ENCODE assay signal across 10 cellular contexts in the genomic region with DNA sequence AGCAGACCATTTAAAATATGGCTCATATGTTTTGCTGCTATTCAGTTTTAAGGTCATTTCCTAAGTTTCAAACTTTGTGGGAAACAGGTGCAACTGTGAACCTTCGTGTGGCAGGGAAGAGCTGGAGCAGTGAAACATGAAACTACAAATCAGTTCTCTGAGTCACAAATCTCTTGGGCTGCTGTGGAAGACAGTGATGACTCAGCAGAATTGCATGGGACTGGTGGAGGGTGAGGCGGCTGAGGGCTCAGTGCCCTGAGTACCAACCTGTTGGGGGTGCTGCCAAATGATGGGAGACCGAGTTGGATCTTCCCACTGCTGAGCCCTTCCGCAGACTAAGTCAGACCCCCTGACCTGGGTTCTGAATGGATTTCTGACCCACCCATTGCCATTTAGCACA. TPM values are rescaled to one million over a fixed set of nuclear protein-coding genes. Genes with fewer than 3 reads are reported as not detected.
DNase-seq lines count a peak whose midpoint lies in the region; ATAC-seq, FAIRE-seq and TF ChIP-seq lines count a peak whose summit lies in the region.
"Had no signal": no experiment of that assay in that cellular context is flagged by ENCODE, and none has a peak within 500 bp of the region (broad histone marks: within the 10 kb centered on the region; RNA-seq: fewer than 3 reads in every experiment).

No MANE protein-coding gene starts in this region.

- H3K27ac Mint-ChIP-seq in WTC11: no peak overlapping the region

- no peaks in the 10 kb centered on the region for H3K79me2 ChIP-seq in ACC112 (ENCODE audit: control insufficient read depth, insufficient read depth, low read length, unreplicated experiment)

- intact Hi-C loops in posterior cingulate gyrus (cut with DNase I): no loop called here

- TF ChIP-seq POLR2A in H54 (IDR thresholded peaks at IDR 0.05; ENCODE audit: low read depth, low read length) (no peak), GM18505 (IDR thresholded peaks at IDR 0.05; ENCODE audit: borderline replicate concordance, extremely low read depth, insufficient read depth, insufficient read length) (no peak)

- peak; percentile 67 for ATAC-seq in WTC11
- ATAC-seq in GM18505 (IDR thresholded peaks at IDR 0.05; ENCODE audit: unreplicated experiment): no peak
- ATAC-seq in GM21717 (IDR thresholded peaks at IDR 0.05; ENCODE audit: unreplicated experiment): no peak

- CTCF ChIA-PET in WTC11 (lab: Charles Lee): no interaction called here

- H2AFZ ChIP-seq in ACC112 (ENCODE audit: low read length, unreplicated experiment): no peak overlapping the region

- no peak overlapping the region for H3K4me3 Mint-ChIP-seq in WTC11

- H3K9me3 Mint-ChIP-seq in WTC11: no peaks in the 10 kb centered on the region

- DNase-seq in H54 (ENCODE audit: insufficient read length, low spot score): peak; percentile 78
- peak; percentile 24 for DNase-seq in WTC11 (ENCODE audit: low spot score)
- peak; percentile 57 for DNase-seq in iPS-NIHi11 (ENCODE audit: low spot score)
- DNase-seq in posterior cingulate gyrus: no peak
- DNase-seq in Kasumi-1 (lab: John Stamatoyannopoulos, UW): no peak
- DNase-seq: NCI-H774 had no signal

- H3K4me1 ChIP-seq in ACC112 (ENCODE audit: control insufficient read depth, insufficient read depth, low read length, unreplicated experiment): peaks cover 39% of the 10 kb centered on the region

- POLR2A ChIA-PET in WTC11 (lab: Charles Lee): no interaction called here

- no peaks in the 10 kb centered on the region; the same call in 1 of the 2 replicates for H3K27me3 Mint-ChIP-seq in WTC11 (ENCODE audit: low read depth)

- H3K36me3 Mint-ChIP-seq in WTC11: no peaks in the 10 kb centered on the region

- peaks cover 20% of the 10 kb centered on the region for H3K4me1 Mint-ChIP-seq in WTC11

- TF ChIP-seq CTCF in WTC11 (IDR thresholded peaks at IDR 0.05): no peak

- no peak overlapping the region for H3K4me3 ChIP-seq in ACC112 (ENCODE audit: low read depth, low read length)
- H3K4me3 ChIP-seq: smooth muscle cell had no signal

- no peaks in the 10 kb centered on the region for H3K27me3 ChIP-seq in ACC112 (ENCODE audit: insufficient read depth, low read length)

- peak; percentile 96 for FAIRE-seq in H54 (lab: Jason Lieb, UNC)

- peak overlapping the region; percentile 61 for H3K27ac ChIP-seq in ACC112 (ENCODE audit: low read depth, low read length)

- H3K36me3 ChIP-seq in ACC112 (ENCODE audit: insufficient read depth, low read length): no peaks in the 10 kb centered on the region

TF ChIP-seq in WTC11, 78 proteins besides CTCF, POLR2A, EP300 and RAD21:
- no peak for TF ChIP-seq CBFB (CRISPR knock-in tag; IDR thresholded peaks at IDR 0.05; ENCODE audit: low read depth)
- TF ChIP-seq NFE2L1 (CRISPR knock-in tag; IDR thresholded peaks at IDR 0.05): peak; percentile 94

RNA-seq across cellular contexts. Expression of a gene that starts 8.4 kb away (rescaled TPM):
- total RNA-seq in WTC11 (2021): 338 to 373 TPM (median 350 TPM) in 3 replicates

RNA-seq across cellular contexts. Expression of a gene that starts 56.7 kb away (rescaled TPM):
- 12.1 to 13.5 TPM (median 12.2 TPM) in 3 replicates for total RNA-seq in WTC11 (2021)

Comparison
In these comparisons a context has a peak if more than half of its experiments do, and no peak if none do; other contexts are left out.
1. DNase-seq: peak in H54 (single experiment), WTC11 (single experiment) and iPS-NIHi11 (single experiment); none in posterior cingulate gyrus (0 of 10) and Kasumi-1 (0 of 2).